12 cellular contexts compared by ENCODE assay signal in the genomic region with DNA sequence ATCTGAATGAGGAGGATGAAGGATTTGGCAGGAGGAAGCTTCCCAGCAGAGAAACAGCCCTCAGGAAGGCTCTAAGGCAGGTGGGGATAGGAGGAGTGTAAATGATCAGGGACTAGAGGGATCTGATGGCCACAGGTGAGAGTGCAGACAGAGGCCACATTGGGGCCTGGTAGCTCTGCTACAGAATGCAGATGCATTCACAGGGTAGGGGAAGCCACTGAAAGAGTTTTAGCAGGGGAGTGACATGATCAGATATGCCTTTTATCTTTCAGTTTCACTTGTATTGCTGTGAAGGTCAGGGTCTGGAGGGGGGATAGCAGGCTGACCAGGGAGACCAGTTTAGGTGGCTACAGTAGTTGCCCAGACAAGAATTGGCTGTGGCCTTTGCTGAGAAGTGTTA. TPM values are rescaled to one million over a fixed set of nuclear protein-coding genes. Genes with fewer than 3 reads are reported as not detected.
DNase-seq lines count a peak whose midpoint lies in the region; ATAC-seq and TF ChIP-seq lines count a peak whose summit lies in the region.
"Had no signal": no experiment of that assay in that cellular context is flagged by ENCODE, and none has a peak within 500 bp of the region (broad histone marks: within the 10 kb centered on the region; RNA-seq: fewer than 3 reads in every experiment).

No MANE protein-coding gene starts in this region.

- peak overlapping the region; percentile 52 to 96 (median 74) for H3K4me3 Mint-ChIP-seq in CD4-positive, CD25-positive, alpha-beta regulatory T cell
- H3K4me3 Mint-ChIP-seq in activated naive CD8-positive, alpha-beta T cell treated with anti-CD3 and anti-CD28 coated beads, Interleukin-2, amount 50 U/mL, for 24 hours: no peak overlapping the region

- H3K27me3 ChIP-seq in CD4-positive, CD25-positive, alpha-beta regulatory T cell (ENCODE audit: control insufficient read depth, insufficient read depth, low read length): no peaks in the 10 kb centered on the region
- H3K27me3 ChIP-seq in smooth muscle cell (ENCODE audit: low read depth): no peaks in the 10 kb centered on the region
- H3K27me3 ChIP-seq: right atrium auricular region had no signal

- ATAC-seq in CD4-positive, CD25-positive, alpha-beta regulatory T cell (ENCODE audit: low read depth in 2 of 2): no peak
- ATAC-seq in GM18868 (IDR thresholded peaks at IDR 0.05; ENCODE audit: unreplicated experiment) (peak; percentile 27), HG03558 (IDR thresholded peaks at IDR 0.05; ENCODE audit: extremely low read depth, unreplicated experiment) (peak; percentile 38), HG02571 (IDR thresholded peaks at IDR 0.05; ENCODE audit: unreplicated experiment) (no peak), HG03520 (IDR thresholded peaks at IDR 0.05; ENCODE audit: unreplicated experiment) (no peak)
- ATAC-seq in activated naive CD8-positive, alpha-beta T cell treated with anti-CD3 and anti-CD28 coated beads, Interleukin-2, amount 50 U/mL, for 24 hours: peak; percentile 6

- H3K27me3 Mint-ChIP-seq in CD4-positive, CD25-positive, alpha-beta regulatory T cell: no peaks in the 10 kb centered on the region
- H3K27me3 Mint-ChIP-seq in activated naive CD8-positive, alpha-beta T cell treated with anti-CD3 and anti-CD28 coated beads, Interleukin-2, amount 50 U/mL, for 24 hours: no peaks in the 10 kb centered on the region

- TF ChIP-seq CTCF in smooth muscle cell (IDR thresholded peaks at IDR 0.05; ENCODE audit: borderline replicate concordance, insufficient read depth, poor library complexity, severe bottlenecking): no peak

- H3K4me3 ChIP-seq in CD4-positive, CD25-positive, alpha-beta regulatory T cell (ENCODE audit: low read depth, low read length): peak overlapping the region; percentile 0
- no peak overlapping the region for H3K4me3 ChIP-seq in smooth muscle cell
- H3K4me3 ChIP-seq: right atrium auricular region, SK-N-MC had no signal

- H4K20me1 ChIP-seq in smooth muscle cell (ENCODE audit: low read depth): peaks cover 24% of the 10 kb centered on the region

- DNase-seq in CD4-positive, CD25-positive, alpha-beta regulatory T cell: peak in 1 of 3 donors; percentile 50
- DNase-seq in activated naive CD8-positive, alpha-beta T cell treated with anti-CD3 and anti-CD28 coated beads, Interleukin-2, amount 50 U/mL, for 24 hours: no peak
- DNase-seq in epidermal melanocyte (ENCODE audit: insufficient read length, low spot score): no peak
- no peak for DNase-seq in smooth muscle cell (lab: John Stamatoyannopoulos, UW; ENCODE audit: unreplicated experiment)
- DNase-seq: Calu3, IMR-90 had no signal

- H3K9ac ChIP-seq in smooth muscle cell (ENCODE audit: low read depth): no peak overlapping the region

- H3K36me3 Mint-ChIP-seq in CD4-positive, CD25-positive, alpha-beta regulatory T cell: peaks cover 12% of the 10 kb centered on the region
- peaks cover 8% of the 10 kb centered on the region for H3K36me3 Mint-ChIP-seq in activated naive CD8-positive, alpha-beta T cell treated with anti-CD3 and anti-CD28 coated beads, Interleukin-2, amount 50 U/mL, for 24 hours (ENCODE audit: low read depth)

- no peaks in the 10 kb centered on the region for H3K36me3 ChIP-seq in CD4-positive, CD25-positive, alpha-beta regulatory T cell (ENCODE audit: control insufficient read depth, insufficient read depth, low read length)
- H3K36me3 ChIP-seq in smooth muscle cell (ENCODE audit: low read depth): no peaks in the 10 kb centered on the region
- H3K36me3 ChIP-seq: right atrium auricular region had no signal

- no peaks in the 10 kb centered on the region for H3K9me3 ChIP-seq in CD4-positive, CD25-positive, alpha-beta regulatory T cell (ENCODE audit: control insufficient read depth in 2 of 2, low read length in 2 of 2)
- no peaks in the 10 kb centered on the region for H3K9me3 ChIP-seq in smooth muscle cell (replicated peaks; ENCODE audit: low read depth)
- H3K9me3 ChIP-seq: right atrium auricular region had no signal

- H3K27ac ChIP-seq in CD4-positive, CD25-positive, alpha-beta regulatory T cell (ENCODE audit: insufficient read depth, low read length, poor library complexity, severe bottlenecking): no peak overlapping the region
- H3K27ac ChIP-seq in smooth muscle cell (ENCODE audit: low read depth): no peak overlapping the region
- H3K27ac ChIP-seq: right atrium auricular region, SK-N-MC had no signal

- H2AFZ ChIP-seq in smooth muscle cell (ENCODE audit: low read depth): no peak overlapping the region

- H3K79me2 ChIP-seq in smooth muscle cell (ENCODE audit: low read depth): peaks cover 52% of the 10 kb centered on the region

- H3F3A ChIP-seq in smooth muscle cell (ENCODE audit: low read depth): peaks cover 14% of the 10 kb centered on the region

- no peak overlapping the region for H3K4me2 ChIP-seq in smooth muscle cell

- H3K4me1 ChIP-seq in CD4-positive, CD25-positive, alpha-beta regulatory T cell (ENCODE audit: control insufficient read depth, insufficient read depth, low read length, poor library complexity, severe bottlenecking): peaks cover 35% of the 10 kb centered on the region
- H3K4me1 ChIP-seq in smooth muscle cell (ENCODE audit: low read depth): peaks cover 4% of the 10 kb centered on the region

- H3K9me3 Mint-ChIP-seq in CD4-positive, CD25-positive, alpha-beta regulatory T cell: no peaks in the 10 kb centered on the region
- H3K9me3 Mint-ChIP-seq in activated naive CD8-positive, alpha-beta T cell treated with anti-CD3 and anti-CD28 coated beads, Interleukin-2, amount 50 U/mL, for 24 hours: no peaks in the 10 kb centered on the region

- H3K4me1 Mint-ChIP-seq in CD4-positive, CD25-positive, alpha-beta regulatory T cell: peaks cover 31 to 66% (median 47%) of the 10 kb centered on the region in 4 donors
- peaks cover 27% of the 10 kb centered on the region for H3K4me1 Mint-ChIP-seq in activated naive CD8-positive, alpha-beta T cell treated with anti-CD3 and anti-CD28 coated beads, Interleukin-2, amount 50 U/mL, for 24 hours

- H3K27ac Mint-ChIP-seq in CD4-positive, CD25-positive, alpha-beta regulatory T cell: peak overlapping the region; percentile 9 to 97 (median 90)
- H3K27ac Mint-ChIP-seq in activated naive CD8-positive, alpha-beta T cell treated with anti-CD3 and anti-CD28 coated beads, Interleukin-2, amount 50 U/mL, for 24 hours: peak overlapping the region; percentile 41

RNA-seq across cellular contexts. Expression of a gene that starts 3.0 kb away (rescaled TPM):
- total RNA-seq in CD4-positive, CD25-positive, alpha-beta regulatory T cell: 33.9 TPM
- polyA plus RNA-seq in CD4-positive, CD25-positive, alpha-beta regulatory T cell: 10 to 100 TPM; 15.4 to 23.1 (median 17.2) TPM
- 118 TPM in 2 replicates for total RNA-seq in smooth muscle cell
- polyA plus RNA-seq in smooth muscle cell: 54.0 and 70.8 TPM in 2 replicates

RNA-seq across cellular contexts. Expression of a gene that starts 27.8 kb away (rescaled TPM):
- total RNA-seq in CD4-positive, CD25-positive, alpha-beta regulatory T cell: 10.6 TPM
- polyA plus RNA-seq in CD4-positive, CD25-positive, alpha-beta regulatory T cell: 10 to 100 TPM; 10.3 to 12.5 (median 11.5) TPM
- total RNA-seq in smooth muscle cell: 2.4 and 2.5 TPM in 2 replicates
- polyA plus RNA-seq in smooth muscle cell: 3.3 and 4.2 TPM in 2 replicates

RNA-seq across cellular contexts. Expression of a gene that starts 31.4 kb away (rescaled TPM):
- 31.4 TPM for total RNA-seq in CD4-positive, CD25-positive, alpha-beta regulatory T cell
- polyA plus RNA-seq in CD4-positive, CD25-positive, alpha-beta regulatory T cell: 1 to 10 TPM; 6.5 to 7.4 (median 6.9) TPM
- 88.3 and 210 TPM in 2 replicates for total RNA-seq in smooth muscle cell
- polyA plus RNA-seq in smooth muscle cell: 34.3 and 35.9 TPM in 2 replicates

Comparison
In these comparisons a context has a peak if more than half of its experiments do, and no peak if none do; other contexts are left out.
1. ATAC-seq: peak in GM18868 (single experiment), HG03558 (single experiment) and activated naive CD8-positive, alpha-beta T cell treated with anti-CD3 and anti-CD28 coated beads, Interleukin-2, amount 50 U/mL, for 24 hours (single experiment); none in CD4-positive, CD25-positive, alpha-beta regulatory T cell (0 of 2), HG02571 (single experiment) and HG03520 (single experiment).